8 cellular contexts compared by ENCODE assay signal in genomic region chr16:57186630-57187507, GRCh38. TPM values are rescaled to one million over a fixed set of nuclear protein-coding genes. Genes with fewer than 3 reads are reported as not detected.
A peak's percentile ranks its signal among the peaks of the same experiment; 100 is the strongest.
DNase-seq lines count a peak whose midpoint lies in the region; ATAC-seq and TF ChIP-seq lines count a peak whose summit lies in the region.

No MANE protein-coding gene starts in this region.

- in situ Hi-C loops in HAP-1 (cut with MboI; ENCODE audit: low sequenced_read_pairs) (no loop called here), astrocyte of the spinal cord (cut with HindIII; ENCODE audit: low sequenced_read_pairs) (no loop called here)

- H3K27ac ChIP-seq in Peyer's patch, result peak overlapping the region; percentile 89 to 95 (median 93)
- peak overlapping the region; percentile 69 to 98 (median 92) for H3K27ac ChIP-seq in skin epidermis

- TF ChIP-seq CTCF in Peyer's patch (IDR thresholded peaks at IDR 0.05) (no peak), astrocyte of the spinal cord (IDR thresholded peaks at IDR 0.05; ENCODE audit: low read depth, low read length) (no peak)

- TF ChIP-seq POLR2A in Peyer's patch (IDR thresholded peaks at IDR 0.05), result peak in 1 of 2 donors; percentile 49

- H3K4me3 ChIP-seq in HAP-1 (peak overlapping the region; percentile 91), Peyer's patch (peak overlapping the region; percentile 77 to 97 (median 86)), astrocyte of the spinal cord (ENCODE audit: low read depth, low read length) (peak overlapping the region; percentile 93), iPS-18c (ENCODE audit: insufficient read depth, low read depth, low read length) (peak overlapping the region; percentile 96), skin epidermis (peak overlapping the region; percentile 84 to 99 (median 99))

- H3K9me3 ChIP-seq in HAP-1, result no peaks in the 10 kb centered on the region
- no peaks in the 10 kb centered on the region for H3K9me3 ChIP-seq in Peyer's patch
- H3K9me3 ChIP-seq in iPS-18c (ENCODE audit: control insufficient read depth, insufficient read depth, low read length), result no peaks in the 10 kb centered on the region

- H3K4me1 ChIP-seq in HAP-1 (peaks cover 8% of the 10 kb centered on the region), Peyer's patch (peaks cover 0 to 26% (median 10%) of the 10 kb centered on the region in 4 donors)

- H3K27me3 ChIP-seq in HAP-1 (ENCODE audit: low read depth) (no peaks in the 10 kb centered on the region), Peyer's patch (no peaks in the 10 kb centered on the region)

- no peak for ATAC-seq in HG02763 (IDR thresholded peaks at IDR 0.05; ENCODE audit: unreplicated experiment)

- H3K36me3 ChIP-seq in HAP-1 (replicated peaks), result 0 out of 2 replicates have a peak, but pooled peaks cover 5% of the 10 kb centered on the region
- H3K36me3 ChIP-seq in Peyer's patch, result no peaks in the 10 kb centered on the region

- peak; percentile 25 for DNase-seq in Daoy (ENCODE audit: low read depth)
- peak in 1 of 2 experiments; percentile 36 for DNase-seq in HAP-1 (ENCODE audit: low spot score in 2 of 2)
- peak; percentile 24 to 60 (median 60) for DNase-seq in Peyer's patch
- peak; percentile 29 for DNase-seq in astrocyte of the spinal cord (ENCODE audit: low read depth, low spot score)
- no peak for DNase-seq in DMS79 treated with DMSO at 0.1 percent for 48 hours (lab: John Stamatoyannopoulos, UW)

RNA-seq across cellular contexts. Expression of gene RSPRY1, which starts 0.7 kb away (rescaled TPM):
- 30.3 and 32.2 TPM in 2 replicates for total RNA-seq in Daoy (2014; rRNA removed; shearing (Covaris generic))
- 10 to 100 TPM; 49.0 to 84.7 (median 65.1) TPM for total RNA-seq in Peyer's patch

RNA-seq across cellular contexts. Expression of gene PSME3IP1, which starts 1.0 kb away (rescaled TPM):
- total RNA-seq in Daoy (2014; rRNA removed; shearing (Covaris generic)), result 112 and 120 TPM in 2 replicates
- 100 to 1,000 TPM in 2 of 4 donors, 10 to 100 TPM in 2; 55.7 to 308 (median 109) TPM for total RNA-seq in Peyer's patch

RNA-seq across cellular contexts. Expression of gene ARL2BP, which starts 58.2 kb away (rescaled TPM):
- total RNA-seq in Daoy (2014; rRNA removed; shearing (Covaris generic)), result 53.1 and 62.0 TPM in 2 replicates
- 10 to 100 TPM; 25.2 to 55.3 (median 31.5) TPM for total RNA-seq in Peyer's patch
